37 cellular contexts compared by ENCODE assay signal in genomic region chr13:97720881-97721280, GRCh38.
"Had no signal": no experiment of that assay in that cellular context is flagged by ENCODE, and none has a peak within 500 bp of the region (broad histone marks: within the 10 kb centered on the region; RNA-seq: fewer than 3 reads in every experiment).

No MANE protein-coding gene starts in this region.

- H3K27ac ChIP-seq: ascending aorta, cardiac muscle cell, VCaP had no signal

- H3K9me3 Mint-ChIP-seq: activated B cell treated with CpG ODN at 0.5 μM for 24 hours; activated CD4-positive, alpha-beta memory T cell treated with anti-CD3 and anti-CD28 coated beads for 36 hours; activated CD4-positive, alpha-beta T cell treated with anti-CD3 and anti-CD28 coated beads, Interleukin-2, amount 10 ng/mL, durations not matched to agents 24 days and 14 days; activated CD8-positive, alpha-beta T cell treated with anti-CD3 and anti-CD28 coated beads for 36 hours; activated naive CD4-positive, alpha-beta T cell treated with anti-CD3 and anti-CD28 coated beads for 36 hours; activated naive CD4-positive, alpha-beta T cell treated with anti-CD3 and anti-CD28 coated beads, Interleukin-2, amount 50 U/mL, for 24 hours; activated naive CD8-positive, alpha-beta T cell treated with anti-CD3 and anti-CD28 coated beads, Interleukin-2, amount 10 ng/mL, durations not matched to agents 7 days and 5 days; activated naive CD8-positive, alpha-beta T cell treated with anti-CD3 and anti-CD28 coated beads, Interleukin-2, amount 50 U/mL, for 24 hours; activated T-cell treated with anti-CD3 and anti-CD28 coated beads, Interleukin-2, amount 50 U/mL, for 4 hours; activated T-cell treated with anti-CD3 and anti-CD28 coated beads, Interleukin-2, amount 50 U/mL, for 72 hours; activated T-helper 1 cell treated with anti-CD3 and anti-CD28 coated beads, Interleukin-12 subunit alpha, Interleukin-12 subunit beta, Interleukin-2, Interleukin-4 antibody, amounts not matched to agents 30 ng/mL and 10 ng/mL and 1 ng/mL, durations not matched to agents 14 hours and 24 hours and 36 hours; activated T-helper 17 cell treated with anti-CD3 and anti-CD28 coated beads, Interleukin-2, amount 50 U/mL, for 72 hours; brain; central memory CD8-positive, alpha-beta T cell; T-helper 1 cell treated with Interleukin-12 subunit alpha and Interleukin-12 subunit beta and Interleukin-4 antibody, amounts not matched to agents 30 μg/mL and 1 μg/mL, for 36 hours; T-helper 2 cell treated with Interferon-gamma antibody and Interleukin-4, amounts not matched to agents 5 μg/mL and 100 μg/mL, for 36 hours had no signal

- H3K36me3 Mint-ChIP-seq: activated CD4-positive, alpha-beta memory T cell treated with anti-CD3 and anti-CD28 coated beads for 36 hours; activated naive CD4-positive, alpha-beta T cell treated with anti-CD3 and anti-CD28 coated beads, Interleukin-2, amount 50 U/mL, for 24 hours; activated naive CD8-positive, alpha-beta T cell; activated naive CD8-positive, alpha-beta T cell treated with anti-CD3 and anti-CD28 coated beads, Interleukin-2, amount 10 ng/mL, durations not matched to agents 7 days and 5 days; brain had no signal

- H3K4me3 Mint-ChIP-seq: activated B cell treated with CpG ODN at 0.5 μM for 24 hours; activated CD4-positive, alpha-beta memory T cell treated with anti-CD3 and anti-CD28 coated beads for 36 hours; activated CD4-positive, alpha-beta T cell treated with anti-CD3 and anti-CD28 coated beads, Interleukin-2, amount 10 ng/mL, durations not matched to agents 24 days and 14 days; activated CD8-positive, alpha-beta T cell treated with anti-CD3 and anti-CD28 coated beads for 36 hours; activated naive CD4-positive, alpha-beta T cell treated with anti-CD3 and anti-CD28 coated beads for 36 hours; activated naive CD4-positive, alpha-beta T cell treated with anti-CD3 and anti-CD28 coated beads, Interleukin-2, amount 50 U/mL, for 24 hours; activated naive CD8-positive, alpha-beta T cell; activated naive CD8-positive, alpha-beta T cell treated with anti-CD3 and anti-CD28 coated beads, Interleukin-2, amount 10 ng/mL, durations not matched to agents 7 days and 5 days; activated naive CD8-positive, alpha-beta T cell treated with anti-CD3 and anti-CD28 coated beads, Interleukin-2, amount 50 U/mL, for 24 hours; activated T-cell treated with anti-CD3 and anti-CD28 coated beads, Interleukin-2, amount 50 U/mL, for 4 hours; activated T-cell treated with anti-CD3 and anti-CD28 coated beads, Interleukin-2, amount 50 U/mL, for 72 hours; activated T-helper 1 cell treated with anti-CD3 and anti-CD28 coated beads, Interleukin-12 subunit alpha, Interleukin-12 subunit beta, Interleukin-2, Interleukin-4 antibody, amounts not matched to agents 30 ng/mL and 10 ng/mL and 1 ng/mL, durations not matched to agents 14 hours and 24 hours and 36 hours; activated T-helper 17 cell treated with anti-CD3 and anti-CD28 coated beads, Interleukin-2, amount 50 U/mL, for 72 hours; brain; central memory CD8-positive, alpha-beta T cell; T-helper 1 cell treated with Interleukin-12 subunit alpha and Interleukin-12 subunit beta and Interleukin-4 antibody, amounts not matched to agents 30 μg/mL and 1 μg/mL, for 36 hours; T-helper 2 cell treated with Interferon-gamma antibody and Interleukin-4, amounts not matched to agents 5 μg/mL and 100 μg/mL, for 36 hours had no signal

- H3K27ac Mint-ChIP-seq: activated B cell treated with CpG ODN at 0.5 μM for 24 hours; activated CD4-positive, alpha-beta memory T cell treated with anti-CD3 and anti-CD28 coated beads for 36 hours; activated CD4-positive, alpha-beta T cell treated with anti-CD3 and anti-CD28 coated beads, Interleukin-2, amount 10 ng/mL, durations not matched to agents 24 days and 14 days; activated CD8-positive, alpha-beta T cell treated with anti-CD3 and anti-CD28 coated beads for 36 hours; activated naive CD4-positive, alpha-beta T cell treated with anti-CD3 and anti-CD28 coated beads for 36 hours; activated naive CD4-positive, alpha-beta T cell treated with anti-CD3 and anti-CD28 coated beads, Interleukin-2, amount 50 U/mL, for 24 hours; activated naive CD8-positive, alpha-beta T cell; activated naive CD8-positive, alpha-beta T cell treated with anti-CD3 and anti-CD28 coated beads, Interleukin-2, amount 10 ng/mL, durations not matched to agents 7 days and 5 days; activated naive CD8-positive, alpha-beta T cell treated with anti-CD3 and anti-CD28 coated beads, Interleukin-2, amount 50 U/mL, for 24 hours; activated T-cell treated with anti-CD3 and anti-CD28 coated beads, Interleukin-2, amount 50 U/mL, for 72 hours; activated T-helper 1 cell treated with anti-CD3 and anti-CD28 coated beads, Interleukin-12 subunit alpha, Interleukin-12 subunit beta, Interleukin-2, Interleukin-4 antibody, amounts not matched to agents 30 ng/mL and 10 ng/mL and 1 ng/mL, durations not matched to agents 14 hours and 24 hours and 36 hours; activated T-helper 17 cell treated with anti-CD3 and anti-CD28 coated beads, Interleukin-2, amount 50 U/mL, for 72 hours; T-helper 1 cell treated with Interleukin-12 subunit alpha and Interleukin-12 subunit beta and Interleukin-4 antibody, amounts not matched to agents 30 μg/mL and 1 μg/mL, for 36 hours; T-helper 2 cell treated with Interferon-gamma antibody and Interleukin-4, amounts not matched to agents 5 μg/mL and 100 μg/mL, for 36 hours had no signal

- ATAC-seq: activated CD8-positive, alpha-beta T cell treated with anti-CD3 and anti-CD28 coated beads for 36 hours; activated naive CD8-positive, alpha-beta T cell treated with anti-CD3 and anti-CD28 coated beads, Interleukin-2, amount 50 U/mL, for 24 hours; activated T-cell treated with anti-CD3 and anti-CD28 coated beads, Interleukin-2, amount 50 U/mL, for 4 hours; activated T-cell treated with anti-CD3 and anti-CD28 coated beads, Interleukin-2, amount 50 U/mL, for 72 hours; activated T-helper 17 cell treated with anti-CD3 and anti-CD28 coated beads, Interleukin-2, amount 50 U/mL, for 72 hours had no signal

- H3K27me3 Mint-ChIP-seq: activated B cell treated with CpG ODN at 0.5 μM for 24 hours; brain; central memory CD8-positive, alpha-beta T cell had no signal

- H3K4me3 ChIP-seq: ascending aorta, cardiac muscle cell had no signal

- DNase-seq: activated B cell treated with CpG ODN at 0.5 μM for 24 hours; activated CD4-positive, alpha-beta memory T cell treated with anti-CD3 and anti-CD28 coated beads for 36 hours; activated CD4-positive, alpha-beta T cell treated with anti-CD3 and anti-CD28 coated beads for 4 hours; activated CD4-positive, alpha-beta T cell treated with anti-CD3 and anti-CD28 coated beads, Interleukin-2, amount 10 ng/mL, durations not matched to agents 24 days and 14 days; activated CD4-positive, alpha-beta T cell treated with anti-CD3 and anti-CD28 coated beads, Interleukin-2, amount 50 U/mL, for 1 hour; activated CD4-positive, alpha-beta T cell treated with anti-CD3 and anti-CD28 coated beads, Interleukin-2, amount 50 U/mL, for 4 hours; activated CD4-positive, CD25-positive, alpha-beta regulatory T cell treated with anti-CD3 and anti-CD28 coated beads, Interleukin-2, amount 50 U/mL, for 72 hours; activated CD8-positive, alpha-beta memory T cell treated with anti-CD3 and anti-CD28 coated beads, Interleukin-2, amount 50 U/mL, for 4 hours; activated CD8-positive, alpha-beta T cell treated with anti-CD3 and anti-CD28 coated beads for 36 hours; activated effector memory CD4-positive, alpha-beta T cell treated with anti-CD3 and anti-CD28 coated beads, Interleukin-2, amount 50 U/mL, for 16 hours; activated gamma-delta T cell treated with Interleukin-2 at 50 U/mL for 16 hours; activated naive CD4-positive, alpha-beta T cell; activated naive CD4-positive, alpha-beta T cell treated with anti-CD3 and anti-CD28 coated beads for 36 hours; activated naive CD8-positive, alpha-beta T cell treated with anti-CD3 and anti-CD28 coated beads, Interleukin-2, amount 10 ng/mL, durations not matched to agents 7 days and 5 days; activated naive CD8-positive, alpha-beta T cell treated with anti-CD3 and anti-CD28 coated beads, Interleukin-2, amount 50 U/mL, for 24 hours; activated T-cell treated with anti-CD3 and anti-CD28 coated beads for 4 hours; activated T-cell treated with anti-CD3 and anti-CD28 coated beads, Interleukin-2, amount 50 U/mL, for 1 hour; activated T-cell treated with anti-CD3 and anti-CD28 coated beads, Interleukin-2, amount 50 U/mL, for 4 hours; activated T-cell treated with anti-CD3 and anti-CD28 coated beads, Interleukin-2, amount 50 U/mL, for 72 hours; amygdala; anterior cingulate cortex; caudate nucleus; cerebellar nuclear complex; T-helper 1 cell; T-helper 2 cell; T-helper 9 cell had no signal

- H3K27me3 ChIP-seq: ascending aorta, cardiac muscle cell had no signal

- H3K9me3 ChIP-seq: ascending aorta had no signal

- H3K36me3 ChIP-seq: ascending aorta, cardiac muscle cell had no signal

- H3K4me1 Mint-ChIP-seq: activated B cell treated with CpG ODN at 0.5 μM for 24 hours; activated CD4-positive, alpha-beta T cell treated with anti-CD3 and anti-CD28 coated beads, Interleukin-2, amount 10 ng/mL, durations not matched to agents 24 days and 14 days; activated naive CD4-positive, alpha-beta T cell treated with anti-CD3 and anti-CD28 coated beads, Interleukin-2, amount 50 U/mL, for 24 hours; activated naive CD8-positive, alpha-beta T cell treated with anti-CD3 and anti-CD28 coated beads, Interleukin-2, amount 10 ng/mL, durations not matched to agents 7 days and 5 days; activated naive CD8-positive, alpha-beta T cell treated with anti-CD3 and anti-CD28 coated beads, Interleukin-2, amount 50 U/mL, for 24 hours; activated T-helper 17 cell treated with anti-CD3 and anti-CD28 coated beads, Interleukin-2, amount 50 U/mL, for 72 hours; brain; central memory CD8-positive, alpha-beta T cell had no signal
